In genomic region chr1:204043680-204044079, GRCh38 we compare ENCODE assay signal across 33 cellular contexts. TPM values are rescaled to one million over a fixed set of nuclear protein-coding genes. Genes with fewer than 3 reads are reported as not detected.
"Had no signal": no experiment of that assay in that cellular context is flagged by ENCODE, and none has a peak within 500 bp of the region (broad histone marks: within the 10 kb centered on the region; RNA-seq: fewer than 3 reads in every experiment).

No MANE protein-coding gene starts in this region.

- H3K4me3 ChIP-seq: coronary artery, dorsolateral prefrontal cortex had no signal

- H3K27me3 ChIP-seq: brain microvascular endothelial cell, dorsolateral prefrontal cortex had no signal

- H3K27ac ChIP-seq: brain microvascular endothelial cell, coronary artery, dorsolateral prefrontal cortex, WERI-Rb-1 had no signal

- H3K9me3 Mint-ChIP-seq: activated B cell treated with CpG ODN at 0.5 μM for 24 hours; activated CD8-positive, alpha-beta T cell treated with anti-CD3 and anti-CD28 coated beads for 36 hours; activated T-cell treated with anti-CD3 and anti-CD28 coated beads, Interleukin-2, amount 50 U/mL, for 4 hours; activated T-helper 17 cell treated with anti-CD3 and anti-CD28 coated beads, Interleukin-2, amount 50 U/mL, for 72 hours; central memory CD8-positive, alpha-beta T cell; dendritic cell treated with granulocyte-macrophage colony-stimulating factor and Interleukin-4, amounts not matched to agents 40 ng/mL and 50 ng/mL, for 4 days; endodermal cell; T-helper 2 cell treated with Interferon-gamma antibody and Interleukin-4, amounts not matched to agents 5 μg/mL and 100 μg/mL, for 36 hours had no signal

- ATAC-seq: activated CD4-positive, CD25-positive, alpha-beta regulatory T cell treated with anti-CD3 and anti-CD28 coated beads, Interleukin-2, amount 50 U/mL, for 24 hours; activated CD8-positive, alpha-beta T cell treated with anti-CD3 and anti-CD28 coated beads for 36 hours; activated T-cell treated with anti-CD3 and anti-CD28 coated beads, Interleukin-2, amount 50 U/mL, for 4 hours; activated T-helper 17 cell treated with anti-CD3 and anti-CD28 coated beads, Interleukin-2, amount 50 U/mL, for 72 hours; esophagus mucosa; T-helper 17 cell had no signal

- FAIRE-seq: astrocyte, bronchial epithelial cell, frontal cortex had no signal

- H3K27ac Mint-ChIP-seq: activated B cell treated with CpG ODN at 0.5 μM for 24 hours; activated CD8-positive, alpha-beta T cell treated with anti-CD3 and anti-CD28 coated beads for 36 hours; activated naive CD8-positive, alpha-beta T cell; activated T-helper 17 cell treated with anti-CD3 and anti-CD28 coated beads, Interleukin-2, amount 50 U/mL, for 72 hours; dendritic cell treated with granulocyte-macrophage colony-stimulating factor and Interleukin-4, amounts not matched to agents 40 ng/mL and 50 ng/mL, for 4 days; endodermal cell; T-helper 17 cell; T-helper 2 cell treated with Interferon-gamma antibody and Interleukin-4, amounts not matched to agents 5 μg/mL and 100 μg/mL, for 36 hours had no signal

- H3K36me3 Mint-ChIP-seq: activated naive CD8-positive, alpha-beta T cell had no signal

- H3K4me3 Mint-ChIP-seq: activated B cell treated with CpG ODN at 0.5 μM for 24 hours; activated CD8-positive, alpha-beta T cell treated with anti-CD3 and anti-CD28 coated beads for 36 hours; activated naive CD8-positive, alpha-beta T cell; activated T-cell treated with anti-CD3 and anti-CD28 coated beads, Interleukin-2, amount 50 U/mL, for 4 hours; activated T-helper 17 cell treated with anti-CD3 and anti-CD28 coated beads, Interleukin-2, amount 50 U/mL, for 72 hours; central memory CD8-positive, alpha-beta T cell; dendritic cell treated with granulocyte-macrophage colony-stimulating factor and Interleukin-4, amounts not matched to agents 40 ng/mL and 50 ng/mL, for 4 days; endodermal cell; T-helper 2 cell treated with Interferon-gamma antibody and Interleukin-4, amounts not matched to agents 5 μg/mL and 100 μg/mL, for 36 hours had no signal

- DNase-seq: activated B cell treated with CpG ODN at 0.5 μM for 24 hours; activated CD4-positive, alpha-beta T cell treated with anti-CD3 and anti-CD28 coated beads for 48 hours; activated CD4-positive, alpha-beta T cell treated with anti-CD3 and anti-CD28 coated beads, Interleukin-2, amount 50 U/mL, for 1 hour; activated CD4-positive, alpha-beta T cell treated with anti-CD3 and anti-CD28 coated beads, Interleukin-2, amount 50 U/mL, for 48 hours; activated CD8-positive, alpha-beta memory T cell treated with anti-CD3 and anti-CD28 coated beads for 24 hours; activated CD8-positive, alpha-beta T cell treated with anti-CD3 and anti-CD28 coated beads for 36 hours; activated effector memory CD4-positive, alpha-beta T cell treated with Interleukin-2 at 50 U/mL for 16 hours; activated gamma-delta T cell treated with Interleukin-2 at 50 U/mL for 16 hours; activated naive CD4-positive, alpha-beta T cell treated with anti-CD3 and anti-CD28 coated beads, Interleukin-2, amount 50 U/mL, for 16 hours; activated naive CD4-positive, alpha-beta T cell treated with Interleukin-2 at 50 U/mL for 16 hours; activated T-cell treated with anti-CD3 and anti-CD28 coated beads, Interleukin-2, amount 50 U/mL, for 4 hours; amniotic stem cell; anterior cingulate cortex; brain microvascular endothelial cell; dorsolateral prefrontal cortex; effector memory CD4-positive, alpha-beta T cell; endodermal cell; foreskin fibroblast; T-helper 1 cell; T-helper 17 cell; T1000; WERI-Rb-1 had no signal

- H3K4me1 Mint-ChIP-seq: activated B cell treated with CpG ODN at 0.5 μM for 24 hours; activated T-helper 17 cell treated with anti-CD3 and anti-CD28 coated beads, Interleukin-2, amount 50 U/mL, for 72 hours; central memory CD8-positive, alpha-beta T cell; T-helper 17 cell had no signal

- H3K36me3 ChIP-seq: brain microvascular endothelial cell, WERI-Rb-1 had no signal

- H3K27me3 Mint-ChIP-seq: activated CD8-positive, alpha-beta T cell treated with anti-CD3 and anti-CD28 coated beads for 36 hours; activated naive CD8-positive, alpha-beta T cell; dendritic cell treated with granulocyte-macrophage colony-stimulating factor and Interleukin-4, amounts not matched to agents 40 ng/mL and 50 ng/mL, for 4 days had no signal

RNA-seq across cellular contexts. Expression of gene SOX13, which starts 29.2 kb away (rescaled TPM):
- total RNA-seq: activated B cell treated with CpG ODN at 0.5 μM for 24 hours had no signal
